Comparison of ENCODE assay signal across 8 cellular contexts in the genomic region with DNA sequence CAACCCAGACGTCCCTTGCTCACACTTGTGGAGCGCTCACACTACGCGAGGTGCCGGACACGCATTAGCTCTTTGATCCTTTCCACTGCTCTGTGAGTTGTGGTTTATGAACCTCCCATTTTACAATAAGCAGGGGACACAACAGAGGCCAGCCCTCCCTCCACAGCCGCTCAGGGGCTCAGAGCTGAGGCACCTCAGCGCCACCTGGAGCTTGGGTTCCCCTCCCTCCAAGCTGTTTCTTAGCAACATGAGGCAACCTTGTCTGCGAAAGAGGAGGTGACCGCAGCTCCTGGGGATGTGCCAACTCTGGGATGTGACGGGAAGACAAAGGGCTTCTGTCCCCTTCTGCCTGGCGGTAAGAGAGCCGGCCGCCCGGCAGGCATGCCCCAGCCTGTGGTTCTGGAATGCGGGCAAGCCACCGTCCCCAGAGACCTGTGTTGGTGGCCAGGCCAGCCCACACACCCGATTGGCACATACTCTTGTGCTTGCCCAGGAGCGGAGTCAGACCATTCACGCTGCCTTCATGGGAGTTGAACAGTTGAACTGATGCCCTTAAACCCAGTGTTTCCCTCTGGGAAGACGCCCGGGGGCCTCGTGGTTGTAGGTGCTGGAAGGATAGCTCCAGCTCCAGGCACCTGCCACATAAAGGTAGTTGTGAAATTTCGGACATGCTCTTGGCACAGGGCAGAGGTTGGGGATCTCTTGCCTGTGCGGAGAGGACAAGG. TPM values are rescaled to one million over a fixed set of nuclear protein-coding genes. Genes with fewer than 3 reads are reported as not detected.
A peak's percentile ranks its signal among the peaks of the same experiment; 100 is the strongest.
DNase-seq lines count a peak whose midpoint lies in the region; ATAC-seq and TF ChIP-seq lines count a peak whose summit lies in the region.

No MANE protein-coding gene starts in this region.

- ATAC-seq in stimulated activated naive CD8-positive, alpha-beta T cell treated with anti-CD3 and anti-CD28 coated beads, Interleukin-15, Interleukin-2, amounts not matched to agents 100 U/mL and 50 U/mL, for 24 hours: peak; percentile 11
- ATAC-seq in stimulated activated naive CD8-positive, alpha-beta T cell treated with anti-CD3 and anti-CD28 coated beads, Interleukin-15, amount 100 ng/mL, for 72 hours: no peak
- ATAC-seq in activated T-helper 17 cell treated with anti-CD3 and anti-CD28 coated beads, Interleukin-2, amount 50 U/mL, for 72 hours (replicated peaks): no peak
- ATAC-seq in left ventricle myocardium superior (peak; percentile 4), HG02623 (IDR thresholded peaks at IDR 0.05; ENCODE audit: unreplicated experiment) (no peak)

- no peaks in the 10 kb centered on the region for H3K36me3 Mint-ChIP-seq in activated T-helper 17 cell treated with anti-CD3 and anti-CD28 coated beads, Interleukin-2, amount 50 U/mL, for 72 hours (ENCODE audit: low read depth)
- no peaks in the 10 kb centered on the region for H3K36me3 Mint-ChIP-seq in osteocyte (ENCODE audit: unreplicated experiment)

- peak; percentile 37 for DNase-seq in stimulated activated naive CD8-positive, alpha-beta T cell treated with anti-CD3 and anti-CD28 coated beads, Interleukin-15, Interleukin-2, amounts not matched to agents 100 U/mL and 50 U/mL, for 24 hours
- DNase-seq in stimulated activated naive CD8-positive, alpha-beta T cell treated with anti-CD3 and anti-CD28 coated beads, Interleukin-15, amount 100 ng/mL, for 72 hours: no peak
- DNase-seq in NCI-H526 (lab: John Stamatoyannopoulos, UW) (peak; percentile 100), left ventricle myocardium superior (peak; percentile 74), osteocyte (ENCODE audit: extremely low spot score, unreplicated experiment) (no peak)
- peak; percentile 11 to 15 for DNase-seq in stimulated activated CD4-positive, alpha-beta T cell treated with anti-CD3 and anti-CD28 coated beads, Interleukin-4, amount 100 ng/mL, for 48 hours (ENCODE audit: low read depth in 2 of 2)

- H3K4me1 Mint-ChIP-seq in stimulated activated naive CD8-positive, alpha-beta T cell treated with anti-CD3 and anti-CD28 coated beads, Interleukin-15, amount 100 ng/mL, for 72 hours: peaks cover 61% of the 10 kb centered on the region
- H3K4me1 Mint-ChIP-seq in activated T-helper 17 cell treated with anti-CD3 and anti-CD28 coated beads, Interleukin-2, amount 50 U/mL, for 72 hours: peaks cover 30% of the 10 kb centered on the region
- H3K4me1 Mint-ChIP-seq in osteocyte (ENCODE audit: unreplicated experiment): peaks cover 16% of the 10 kb centered on the region

- no peaks in the 10 kb centered on the region for H3K27me3 Mint-ChIP-seq in stimulated activated naive CD8-positive, alpha-beta T cell treated with anti-CD3 and anti-CD28 coated beads, Interleukin-15, amount 100 ng/mL, for 72 hours
- no peaks in the 10 kb centered on the region for H3K27me3 Mint-ChIP-seq in activated T-helper 17 cell treated with anti-CD3 and anti-CD28 coated beads, Interleukin-2, amount 50 U/mL, for 72 hours
- H3K27me3 Mint-ChIP-seq in osteocyte (ENCODE audit: unreplicated experiment): peaks cover 6% of the 10 kb centered on the region

- intact Hi-C loops in left ventricle myocardium superior (cut with micrococcal nuclease): loop anchor here (10.0 kb wide), 1 partner anchor 51 kb away; no protein-coding TSS in a partner anchor

- peak overlapping the region in 1 of 2 donors; percentile 63 for H3K4me3 Mint-ChIP-seq in stimulated activated naive CD8-positive, alpha-beta T cell treated with anti-CD3 and anti-CD28 coated beads, Interleukin-15, amount 100 ng/mL, for 72 hours
- H3K4me3 Mint-ChIP-seq in activated T-helper 17 cell treated with anti-CD3 and anti-CD28 coated beads, Interleukin-2, amount 50 U/mL, for 72 hours: peak overlapping the region; percentile 74
- H3K4me3 Mint-ChIP-seq in osteocyte (ENCODE audit: unreplicated experiment): no peak overlapping the region

- H3K27ac Mint-ChIP-seq in stimulated activated naive CD8-positive, alpha-beta T cell treated with anti-CD3 and anti-CD28 coated beads, Interleukin-15, amount 100 ng/mL, for 72 hours: no peak overlapping the region
- no peak overlapping the region for H3K27ac Mint-ChIP-seq in activated T-helper 17 cell treated with anti-CD3 and anti-CD28 coated beads, Interleukin-2, amount 50 U/mL, for 72 hours
- no peak overlapping the region for H3K27ac Mint-ChIP-seq in osteocyte (ENCODE audit: unreplicated experiment)

- no peaks in the 10 kb centered on the region for H3K9me3 Mint-ChIP-seq in stimulated activated naive CD8-positive, alpha-beta T cell treated with anti-CD3 and anti-CD28 coated beads, Interleukin-15, amount 100 ng/mL, for 72 hours
- H3K9me3 Mint-ChIP-seq in activated T-helper 17 cell treated with anti-CD3 and anti-CD28 coated beads, Interleukin-2, amount 50 U/mL, for 72 hours: no peaks in the 10 kb centered on the region
- H3K9me3 Mint-ChIP-seq in osteocyte (ENCODE audit: unreplicated experiment): peaks cover 6% of the 10 kb centered on the region

- TF ChIP-seq CTCF in osteocyte (IDR thresholded peaks at IDR 0.05): no peak

RNA-seq across cellular contexts. Expression of gene RBM38, which starts 44.5 kb away (rescaled TPM):
- total RNA-seq in activated T-helper 17 cell treated with anti-CD3 and anti-CD28 coated beads, Interleukin-2, amount 50 U/mL, for 72 hours: 10 to 100 TPM; 63.0 to 64.3 TPM
- total RNA-seq in left ventricle myocardium superior: 89.3 TPM
- 17.8 and 18.8 TPM in 2 replicates for total RNA-seq in osteocyte

Comparison
In these comparisons a context has a peak if more than half of its experiments do, and no peak if none do; other contexts are left out.
1. ATAC-seq: peak in stimulated activated naive CD8-positive, alpha-beta T cell treated with anti-CD3 and anti-CD28 coated beads, Interleukin-15, Interleukin-2, amounts not matched to agents 100 U/mL and 50 U/mL, for 24 hours (single experiment) and left ventricle myocardium superior (single experiment); none in stimulated activated naive CD8-positive, alpha-beta T cell treated with anti-CD3 and anti-CD28 coated beads, Interleukin-15, amount 100 ng/mL, for 72 hours (single experiment), activated T-helper 17 cell treated with anti-CD3 and anti-CD28 coated beads, Interleukin-2, amount 50 U/mL, for 72 hours (single experiment) and HG02623 (single experiment).
2. DNase-seq: peak in stimulated activated naive CD8-positive, alpha-beta T cell treated with anti-CD3 and anti-CD28 coated beads, Interleukin-15, Interleukin-2, amounts not matched to agents 100 U/mL and 50 U/mL, for 24 hours (single experiment), NCI-H526 (2 of 2), left ventricle myocardium superior (single experiment) and stimulated activated CD4-positive, alpha-beta T cell treated with anti-CD3 and anti-CD28 coated beads, Interleukin-4, amount 100 ng/mL, for 48 hours (2 of 2); none in stimulated activated naive CD8-positive, alpha-beta T cell treated with anti-CD3 and anti-CD28 coated beads, Interleukin-15, amount 100 ng/mL, for 72 hours (0 of 2) and osteocyte (single experiment).